Comparison of ENCODE assay signal across 10 cellular contexts in genomic region chr2:121335294-121336290, GRCh38. TPM values are rescaled to one million over a fixed set of nuclear protein-coding genes. Genes with fewer than 3 reads are reported as not detected.
DNase-seq lines count a peak whose midpoint lies in the region; ATAC-seq lines count a peak whose summit lies in the region.
"Had no signal": no experiment of that assay in that cellular context is flagged by ENCODE, and none has a peak within 500 bp of the region (broad histone marks: within the 10 kb centered on the region; RNA-seq: fewer than 3 reads in every experiment).

No MANE protein-coding gene starts in this region.

- intact Hi-C loops in aorta (cut with DNase I) = no loop called here
- intact Hi-C loops in sciatic nerve (cut with DNase I) = no loop called here

- H3K27ac Mint-ChIP-seq in T-helper 17 cell = no peak overlapping the region

- no peaks in the 10 kb centered on the region for H3K27me3 ChIP-seq in aorta (ENCODE audit: control insufficient read depth in 1 of 2, insufficient read depth in 2 of 2, low read length in 1 of 2)

- peaks cover 8% of the 10 kb centered on the region for H3K4me1 Mint-ChIP-seq in T-helper 17 cell

- 56 to 60% methylated on average over 21 to 22 of the region's 22 CpGs for WGBS in aorta, 2 donors

- H3K4me1 ChIP-seq in aorta (ENCODE audit: control insufficient read depth in 1 of 2, insufficient read depth in 2 of 2, low read length in 2 of 2) = no peaks in the 10 kb centered on the region

- peaks cover 4% of the 10 kb centered on the region for H3K36me3 Mint-ChIP-seq in T-helper 17 cell (ENCODE audit: low read depth)

- H3K9me3 ChIP-seq in T-helper 17 cell (ENCODE audit: control insufficient read depth, low read length, poor library complexity, severe bottlenecking) (no peaks in the 10 kb centered on the region), aorta (ENCODE audit: control insufficient read depth, low read length) (no peaks in the 10 kb centered on the region)

- H3K4me3 ChIP-seq in aorta (ENCODE audit: low read length in 2 of 2) = no peak overlapping the region

- peaks cover 2 to 3% of the 10 kb centered on the region in 2 donors for H3K36me3 ChIP-seq in aorta (ENCODE audit: control insufficient read depth in 1 of 2, insufficient read depth in 2 of 2, low read length in 1 of 2)

- no peak for ATAC-seq in T-helper 17 cell
- no peak for ATAC-seq in aorta (ENCODE audit: low FRiP score)
- no peak for ATAC-seq in sciatic nerve
- ATAC-seq in HG03354 (IDR thresholded peaks at IDR 0.05; ENCODE audit: poor library complexity, severe bottlenecking, unreplicated experiment) = no peak

- DNase-seq in DMS53 treated with DMSO at 0.1 percent for 48 hours (lab: John Stamatoyannopoulos, UW; ENCODE audit: unreplicated experiment) = peak; percentile 75
- peak; percentile 51 for DNase-seq in NAMALWA (ENCODE audit: low spot score)
- DNase-seq in T-helper 17 cell = no peak
- peak; percentile 11 to 14 for DNase-seq in lung microvascular endothelial cell (ENCODE audit: low read depth in 2 of 2)
- DNase-seq in aorta = no peak
- no peak for DNase-seq in sciatic nerve (ENCODE audit: low spot score)
- DNase-seq in GM19240 (ENCODE audit: insufficient read length, low spot score) = no peak
- DNase-seq: activated CD4-positive, CD25-positive, alpha-beta regulatory T cell; EL had no signal

- H3K27ac ChIP-seq in aorta (ENCODE audit: low read depth in 1 of 2, low read length in 2 of 2) = no peak overlapping the region

- H3K4me3 Mint-ChIP-seq in T-helper 17 cell = peak overlapping the region; percentile 44

- H3K27me3 Mint-ChIP-seq in T-helper 17 cell = peaks cover under 1% of the 10 kb centered on the region

RNA-seq across cellular contexts. Expression of gene TFCP2L1, which starts 50.6 kb away (rescaled TPM):
- under 1 TPM in 1 of 2 donors, not detected in 1; 0.02 TPM for total RNA-seq in T-helper 17 cell
- not detected in 2 replicates for total RNA-seq in lung microvascular endothelial cell
- total RNA-seq in aorta = 1 to 10 TPM in 1 of 2 donors, under 1 TPM in 1; 0.69 to 1.7 TPM
- polyA plus RNA-seq in aorta = 1 to 10 TPM in 1 of 2 donors, under 1 TPM in 1; 0.03 to 1.1 TPM
- 0.27 TPM for total RNA-seq in sciatic nerve

Comparison
In these comparisons a context has a peak if more than half of its experiments do, and no peak if none do; other contexts are left out.
1. DNase-seq: peak in DMS53 treated with DMSO at 0.1 percent for 48 hours (single experiment), NAMALWA (single experiment) and lung microvascular endothelial cell (2 of 2); none in T-helper 17 cell (0 of 3), aorta (0 of 2), sciatic nerve (single experiment) and GM19240 (single experiment).